In the genomic region with DNA sequence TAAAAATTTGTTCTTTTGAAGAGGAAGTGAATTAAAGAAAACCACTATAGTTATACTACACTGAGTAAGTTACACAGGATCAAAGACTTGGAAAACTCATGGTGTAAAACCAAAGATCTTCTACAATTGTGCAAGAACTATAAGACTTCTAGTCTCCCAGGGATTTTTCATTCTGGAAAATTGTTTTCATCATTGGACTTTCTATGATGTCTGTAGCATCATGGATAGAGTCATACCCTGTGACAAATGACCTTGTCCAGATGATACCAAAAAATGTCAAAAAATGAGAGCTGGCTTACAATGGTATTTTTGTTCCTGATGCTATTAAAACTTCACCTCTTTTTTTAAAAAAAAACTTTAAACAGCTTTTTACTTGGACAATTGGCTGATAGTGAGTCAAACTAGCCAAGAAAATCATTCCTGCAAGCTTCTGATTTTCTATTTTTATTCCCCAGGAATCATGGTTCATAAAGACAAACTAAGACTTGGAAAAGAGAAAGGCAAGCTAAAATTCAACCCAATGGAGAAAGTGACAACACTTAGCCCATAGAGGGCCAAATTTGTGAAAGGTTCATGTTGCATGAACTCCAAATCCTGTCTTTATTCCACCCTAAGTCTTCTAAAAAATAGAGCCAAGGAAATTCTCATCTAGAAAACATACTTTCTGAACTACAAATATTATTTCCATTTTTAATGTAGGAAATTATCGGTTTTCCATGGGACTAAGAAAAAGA, we compare ENCODE assay signal across 24 cellular contexts. TPM values are rescaled to one million over a fixed set of nuclear protein-coding genes. Genes with fewer than 3 reads are reported as not detected.
A peak's percentile ranks its signal among the peaks of the same experiment; 100 is the strongest.
DNase-seq lines count a peak whose midpoint lies in the region; TF ChIP-seq lines count a peak whose summit lies in the region.
"Had no signal": no experiment of that assay in that cellular context is flagged by ENCODE, and none has a peak within 500 bp of the region (broad histone marks: within the 10 kb centered on the region; RNA-seq: fewer than 3 reads in every experiment).

No MANE protein-coding gene starts in this region.

- H3K27ac ChIP-seq in endodermal cell (ENCODE audit: low read depth, low read length), result no peak overlapping the region
- peak overlapping the region; percentile 26 for H3K27ac ChIP-seq in smooth muscle cell (ENCODE audit: low read depth)
- peak overlapping the region; percentile 18 for H3K27ac ChIP-seq in vagina
- H3K27ac ChIP-seq: PC-9 had no signal

- H2AFZ ChIP-seq in Loucy (ENCODE audit: low read length) (no peak overlapping the region), smooth muscle cell (ENCODE audit: low read depth) (no peak overlapping the region)
- H2AFZ ChIP-seq: PC-9 had no signal

- no peaks in the 10 kb centered on the region for H3K36me3 Mint-ChIP-seq in endodermal cell (ENCODE audit: low read depth)
- H3K36me3 Mint-ChIP-seq: CD4-positive, alpha-beta memory T cell had no signal

- H3K4me3 ChIP-seq in Loucy (ENCODE audit: low read length, poor library complexity, severe bottlenecking) (no peak overlapping the region), endodermal cell (ENCODE audit: low read length) (no peak overlapping the region), smooth muscle cell (no peak overlapping the region), vagina (no peak overlapping the region), MG63 (no peak overlapping the region)
- H3K4me3 ChIP-seq: PC-9 had no signal

- 0 out of 2 replicates have a peak, but pooled peaks have one; percentile 20 for TF ChIP-seq CTCF in Loucy (conservative IDR thresholded peaks at IDR 0.05; ENCODE audit: low read length)
- peak; percentile 32 for TF ChIP-seq CTCF in endodermal cell (conservative IDR thresholded peaks at IDR 0.05)
- no peak for TF ChIP-seq CTCF in smooth muscle cell (IDR thresholded peaks at IDR 0.05; ENCODE audit: borderline replicate concordance, insufficient read depth, poor library complexity, severe bottlenecking)
- TF ChIP-seq CTCF in vagina (IDR thresholded peaks at IDR 0.05), result no peak

- peaks cover 13% of the 10 kb centered on the region for H3K4me1 Mint-ChIP-seq in endodermal cell

- WGBS in endodermal cell (ENCODE audit: insufficient coverage in 1 of 2, insufficient read length in 1 of 2), 2 experiments, result 95% methylated on average over 1 of the region's 1 CpG; no CpG with 5 or more reads in 1 of the 2 experiments
- 100% methylated on average over 1 of the region's 1 CpG for WGBS in smooth muscle cell (ENCODE audit: low lambda C conversion rate)

- POLR2A ChIA-PET in HEK293T (lab: Yijun Ruan, JAX), result no interaction called here

- H3K36me3 ChIP-seq in Loucy (ENCODE audit: insufficient read depth, low read length) (no peaks in the 10 kb centered on the region), endodermal cell (ENCODE audit: control insufficient read depth, insufficient read depth, low read length) (no peaks in the 10 kb centered on the region), smooth muscle cell (ENCODE audit: low read depth) (no peaks in the 10 kb centered on the region), vagina (no peaks in the 10 kb centered on the region), MG63 (no peaks in the 10 kb centered on the region)

- DNase-seq in endodermal cell (no peak), smooth muscle cell (lab: John Stamatoyannopoulos, UW; ENCODE audit: unreplicated experiment) (no peak), vagina (ENCODE audit: extremely low spot score in 2 of 2) (no peak), HEK293T (ENCODE audit: extremely low spot score) (no peak), MG63 (no peak)
- no peak for DNase-seq in activated CD4-positive, alpha-beta T cell treated with anti-CD3 and anti-CD28 coated beads, Interleukin-2, amount 50 U/mL, for 4 hours
- DNase-seq: C1 segment of cervical spinal cord; CD4-positive, alpha-beta memory T cell; COR-L47; GOT3; HCEC 1CT; NCI-H1092 treated with DMSO at 0.1 percent for 48 hours; NCI-H1436 treated with DMSO at 0.1 percent for 48 hours; NCI-H187 treated with DMSO at 0.1 percent for 48 hours; NCI-H2107; NCI-H446; NCI-H524 treated with DMSO at 0.1 percent for 48 hours; NCI-H82; NK-92 treated with Interleukin-12 subunit alpha and Interleukin-12 subunit beta, amount 100 ng/mL, for 24 hours; Right ventricle myocardium superior; RPMI8226 had no signal

- peaks cover 4% of the 10 kb centered on the region for H3K9me3 Mint-ChIP-seq in endodermal cell

- H3F3A ChIP-seq in Loucy (ENCODE audit: low read depth), result no peaks in the 10 kb centered on the region
- H3F3A ChIP-seq in smooth muscle cell (ENCODE audit: low read depth), result no peaks in the 10 kb centered on the region

- H3K27me3 Mint-ChIP-seq in endodermal cell (ENCODE audit: insufficient read depth), result peaks cover 14% of the 10 kb centered on the region

- no peak overlapping the region for H3K9ac ChIP-seq in Loucy (ENCODE audit: low read depth, low read length, poor library complexity, severe bottlenecking)
- no peak overlapping the region for H3K9ac ChIP-seq in endodermal cell (ENCODE audit: extremely low read depth, low read length, poor library complexity, severe bottlenecking)
- H3K9ac ChIP-seq in smooth muscle cell (ENCODE audit: low read depth), result no peak overlapping the region

- no peaks in the 10 kb centered on the region; the same call in 1 of the 2 replicates for H3K79me2 ChIP-seq in Loucy (ENCODE audit: insufficient read depth, low read length)
- H3K79me2 ChIP-seq in smooth muscle cell (ENCODE audit: low read depth), result no peaks in the 10 kb centered on the region

- H3K9me3 ChIP-seq in Loucy (ENCODE audit: insufficient read depth, low read depth, low read length) (no peaks in the 10 kb centered on the region), endodermal cell (ENCODE audit: control insufficient read depth, low read length) (peaks cover under 1% of the 10 kb centered on the region), smooth muscle cell (replicated peaks; ENCODE audit: low read depth) (no peaks in the 10 kb centered on the region), vagina (no peaks in the 10 kb centered on the region), MG63 (no peaks in the 10 kb centered on the region)

- H3K9me2 ChIP-seq in Loucy (replicated peaks; ENCODE audit: low read depth, low read length), result no peaks in the 10 kb centered on the region

- H3K4me1 ChIP-seq in Loucy (ENCODE audit: insufficient read depth, low read length, poor library complexity, severe bottlenecking) (peaks cover 8% of the 10 kb centered on the region), endodermal cell (ENCODE audit: control insufficient read depth, insufficient read depth, low read length) (peaks cover 14% of the 10 kb centered on the region), smooth muscle cell (ENCODE audit: low read depth) (peaks cover 10% of the 10 kb centered on the region), vagina (peaks cover 13% of the 10 kb centered on the region)

- no peak overlapping the region for H3K4me3 Mint-ChIP-seq in endodermal cell
- H3K4me3 Mint-ChIP-seq: CD4-positive, alpha-beta memory T cell had no signal

- peaks cover 15% of the 10 kb centered on the region for H4K20me1 ChIP-seq in Loucy (ENCODE audit: insufficient read depth, low read length, poor library complexity, severe bottlenecking)
- no peaks in the 10 kb centered on the region for H4K20me1 ChIP-seq in smooth muscle cell (ENCODE audit: low read depth)

- intact Hi-C loops in vagina (cut with DNase I), result loop anchor here (2.0 kb wide), 1 partner anchor 27 kb away; no protein-coding TSS in a partner anchor

- TF ChIP-seq POLR2A in vagina (IDR thresholded peaks at IDR 0.05), result no peak

- no peak overlapping the region for H3K27ac Mint-ChIP-seq in endodermal cell
- H3K27ac Mint-ChIP-seq: CD4-positive, alpha-beta memory T cell had no signal

- CTCF ChIA-PET in HEK293T (lab: Yijun Ruan, JAX), result no interaction called here

- H3K27me3 ChIP-seq in Loucy (ENCODE audit: insufficient read depth, low read length, poor library complexity, severe bottlenecking), result peaks cover 48% of the 10 kb centered on the region
- H3K27me3 ChIP-seq in endodermal cell (ENCODE audit: control insufficient read depth, insufficient read depth, low read length, poor library complexity, severe bottlenecking), result peaks cover 6% of the 10 kb centered on the region
- no peaks in the 10 kb centered on the region for H3K27me3 ChIP-seq in smooth muscle cell (ENCODE audit: low read depth)
- H3K27me3 ChIP-seq in vagina, result no peaks in the 10 kb centered on the region
- no peaks in the 10 kb centered on the region for H3K27me3 ChIP-seq in MG63

- H3K4me2 ChIP-seq in Loucy (ENCODE audit: low read depth, low read length, poor library complexity, severe bottlenecking) (no peak overlapping the region), smooth muscle cell (no peak overlapping the region)
- H3K4me2 ChIP-seq: PC-9 had no signal

TF ChIP-seq in HEK293T, 16 proteins besides CTCF, POLR2A, EP300 and RAD21:
- TF ChIP-seq, protein P1, sequence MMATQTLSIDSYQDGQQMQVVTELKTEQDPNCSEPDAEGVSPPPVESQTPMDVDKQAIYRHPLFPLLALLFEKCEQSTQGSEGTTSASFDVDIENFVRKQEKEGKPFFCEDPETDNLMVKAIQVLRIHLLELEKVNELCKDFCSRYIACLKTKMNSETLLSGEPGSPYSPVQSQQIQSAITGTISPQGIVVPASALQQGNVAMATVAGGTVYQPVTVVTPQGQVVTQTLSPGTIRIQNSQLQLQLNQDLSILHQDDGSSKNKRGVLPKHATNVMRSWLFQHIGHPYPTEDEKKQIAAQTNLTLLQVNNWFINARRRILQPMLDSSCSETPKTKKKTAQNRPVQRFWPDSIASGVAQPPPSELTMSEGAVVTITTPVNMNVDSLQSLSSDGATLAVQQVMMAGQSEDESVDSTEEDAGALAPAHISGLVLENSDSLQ (IDR thresholded peaks at IDR 0.05), result no peak
- TF ChIP-seq ZNF384 (IDR thresholded peaks at IDR 0.05), result no peak
- TF ChIP-seq ARNT (IDR thresholded peaks at IDR 0.05), result no peak
- TF ChIP-seq SUZ12 (IDR thresholded peaks at IDR 0.05), result no peak
- no peak for TF ChIP-seq HDGF (IDR thresholded peaks at IDR 0.05; ENCODE audit: borderline replicate concordance)
- no peak for TF ChIP-seq L3MBTL2 (conservative IDR thresholded peaks at IDR 0.05)
- no peak for TF ChIP-seq LEF1 (IDR thresholded peaks at IDR 0.05; ENCODE audit: borderline replicate concordance)
- no peak for TF ChIP-seq CTBP1 (IDR thresholded peaks at IDR 0.05; ENCODE audit: borderline replicate concordance)
- TF ChIP-seq BHLHE40 (IDR thresholded peaks at IDR 0.05; ENCODE audit: borderline replicate concordance), result no peak
- TF ChIP-seq SP1 (IDR thresholded peaks at IDR 0.05), result no peak
- TF ChIP-seq FOXA1 (IDR thresholded peaks at IDR 0.05), result no peak
- TF ChIP-seq FOXK2 (IDR thresholded peaks at IDR 0.05), result no peak
- no peak for TF ChIP-seq ELF4 (IDR thresholded peaks at IDR 0.05)

RNA-seq across cellular contexts. Expression of gene ME3, which starts 30.7 kb away (rescaled TPM):
- 1 to 10 TPM; 1.2 to 1.3 TPM for total RNA-seq in endodermal cell
- 6.2 TPM for polyA plus RNA-seq in endodermal cell (2013, experiment 1 of 2)
- polyA plus RNA-seq in endodermal cell (2013, experiment 2 of 2), result 8.0 TPM
- total RNA-seq in smooth muscle cell, result 8.4 and 9.3 TPM in 2 replicates
- 4.2 and 9.7 TPM in 2 replicates for polyA plus RNA-seq in smooth muscle cell
- 28.5 TPM for total RNA-seq in vagina
- 2.7 TPM in 1 of 2 replicates, not detected in the other for total RNA-seq in MG63 (2014; rRNA removed; shearing (Covaris generic); ENCODE audit: low replicate concordance)
- total RNA-seq: SK-MEL-5 had no signal

Comparison
In these comparisons a context has a peak if more than half of its experiments do, and no peak if none do; other contexts are left out.
1. CTCF ChIP-seq: peak in Loucy (single experiment) and endodermal cell (single experiment); none in smooth muscle cell (single experiment) and vagina (0 of 3).